ENCODE assay signal across 8 cellular contexts in the genomic region with DNA sequence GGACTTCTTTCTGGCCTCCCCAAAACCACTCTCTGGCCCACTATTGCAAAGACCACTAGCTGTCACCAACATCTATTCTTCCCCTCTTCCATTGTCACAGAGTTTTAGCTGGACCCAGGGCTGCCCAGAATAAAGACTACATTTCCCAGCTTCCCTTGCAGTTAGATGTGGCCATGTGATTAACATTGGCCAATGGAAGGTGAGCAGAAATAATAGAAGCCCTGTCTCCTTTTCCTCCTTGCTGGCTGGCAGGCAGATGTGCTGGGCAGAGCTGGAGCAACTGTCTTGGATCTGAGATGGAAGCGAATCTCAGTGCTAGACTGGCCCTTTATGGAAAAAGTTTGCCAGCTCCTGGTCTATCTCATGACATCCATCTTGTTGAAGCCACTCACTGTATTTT.
A peak's percentile ranks its signal among the peaks of the same experiment; 100 is the strongest.
DNase-seq lines count a peak whose midpoint lies in the region; ATAC-seq and TF ChIP-seq lines count a peak whose summit lies in the region.

No MANE protein-coding gene starts in this region.

- H4K20me1 ChIP-seq in H9 (ENCODE audit: control insufficient read depth, insufficient read depth, insufficient read length), result no peaks in the 10 kb centered on the region
- H4K20me1 ChIP-seq in OCI-LY7 (ENCODE audit: insufficient read depth, low read length), result no peaks in the 10 kb centered on the region

- H3K9ac ChIP-seq in H9 (ENCODE audit: extremely low read depth, insufficient read length, low read length), result no peak overlapping the region

- no peaks in the 10 kb centered on the region for H3K36me3 ChIP-seq in OCI-LY7 (ENCODE audit: insufficient read depth, low read length)
- H3K36me3 ChIP-seq in upper lobe of left lung, result no peaks in the 10 kb centered on the region
- H3K36me3 ChIP-seq in H7 (replicated peaks; ENCODE audit: control insufficient read depth, insufficient read depth, low read length), result no peaks in the 10 kb centered on the region

- H3K4me2 ChIP-seq in H9 (ENCODE audit: insufficient read depth, insufficient read length, low read length) (no peak overlapping the region), OCI-LY7 (ENCODE audit: low read length) (peak overlapping the region; percentile 15; the same call in 1 of the 2 replicates)

- ATAC-seq in upper lobe of left lung (ENCODE audit: low FRiP score in 2 of 2), result peak; percentile 23 to 64

- H3K4me1 ChIP-seq in H9 (ENCODE audit: insufficient read depth, low read length), result no peaks in the 10 kb centered on the region; the same call in 1 of the 2 replicates
- no peaks in the 10 kb centered on the region for H3K4me1 ChIP-seq in OCI-LY7 (ENCODE audit: insufficient read depth, low read length, poor library complexity, severe bottlenecking)
- no peaks in the 10 kb centered on the region for H3K4me1 ChIP-seq in upper lobe of left lung

- no peak overlapping the region for H2BK20ac ChIP-seq in H9 (ENCODE audit: low read depth, low read length, poor library complexity, severe bottlenecking)

- H3K56ac ChIP-seq in H9 (ENCODE audit: insufficient read length, low read depth, low read length), result no peak overlapping the region

- H3K36me3 Mint-ChIP-seq in H9 (ENCODE audit: insufficient read depth in 1 of 3, low read depth in 3 of 3), result no peaks in the 10 kb centered on the region

- no peak overlapping the region for H2BK12ac ChIP-seq in H9 (ENCODE audit: insufficient read length, low read depth, low read length)

- no peak overlapping the region for H2BK120ac ChIP-seq in H9 (ENCODE audit: low read depth, low read length, poor library complexity, severe bottlenecking)

- no CpG with 5 or more reads among the region's 1 CpG for WGBS in H9 (ENCODE audit: extremely low coverage, insufficient read length, low lambda C conversion rate)
- WGBS in upper lobe of left lung, 2 donors, result 62 to 67% methylated on average over 1 of the region's 1 CpG

- H3K23me2 ChIP-seq in H9 (ENCODE audit: insufficient read length, low read depth, low read length, poor library complexity, severe bottlenecking), result no peaks in the 10 kb centered on the region

- no peak for TF ChIP-seq POLR2A in upper lobe of left lung (IDR thresholded peaks at IDR 0.05)

- no peak overlapping the region for H2AK5ac ChIP-seq in H9 (ENCODE audit: insufficient read length, low read length)

- H3K27ac ChIP-seq in H9 (ENCODE audit: insufficient read length, low read depth, low read length) (no peak overlapping the region), OCI-LY7 (ENCODE audit: low read depth, low read length, poor library complexity, severe bottlenecking) (no peak overlapping the region), upper lobe of left lung (no peak overlapping the region)

- 0 out of 7 replicates have a peak overlapping the region, but pooled peaks of 2 of the 3 experiments have one; percentile 37 to 43 for H3K27ac Mint-ChIP-seq in H9

- intact Hi-C loops in OCI-LY7 (cut with micrococcal nuclease; ENCODE audit: unreplicated experiment), result loop anchor here (5.0 kb wide), 1 partner anchor 147 kb away; no protein-coding TSS in a partner anchor

- DNase-seq in AML-193 (lab: John Stamatoyannopoulos, UW) (peak; percentile 36 to 38), H9 (peak; percentile 43), OCI-LY7 (ENCODE audit: low spot score) (peak; percentile 59), fibroblast of the aortic adventitia (ENCODE audit: low read depth) (peak; percentile 33), upper lobe of left lung (no peak), H7 (no peak), DMS79 treated with DMSO at 0.1 percent for 48 hours (lab: John Stamatoyannopoulos, UW) (no peak), NCI-H1048 (lab: John Stamatoyannopoulos, UW) (no peak)

- no peak for TF ChIP-seq EP300 in upper lobe of left lung (IDR thresholded peaks at IDR 0.05)

- H3K4me3 ChIP-seq in OCI-LY7 (ENCODE audit: low read depth, low read length, poor library complexity, severe bottlenecking) (no peak overlapping the region), fibroblast of the aortic adventitia (ENCODE audit: low read depth, low read length) (no peak overlapping the region), upper lobe of left lung (no peak overlapping the region), H7 (ENCODE audit: insufficient read depth, low read depth, low read length) (no peak overlapping the region)

- no peak overlapping the region for H3T11ph ChIP-seq in H9 (ENCODE audit: low read length)

- POLR2A ChIA-PET in OCI-LY7 (lab: Charles Lee), result no interaction called here

- H2BK15ac ChIP-seq in H9 (ENCODE audit: low read depth, low read length), result no peak overlapping the region

- H3K79me2 ChIP-seq in H9 (ENCODE audit: insufficient read depth, low read length) (no peaks in the 10 kb centered on the region), OCI-LY7 (ENCODE audit: insufficient read depth, low read depth, low read length) (no peaks in the 10 kb centered on the region)

- peaks cover 2% of the 10 kb centered on the region; the same call in 1 of the 2 replicates for H3K27me3 Mint-ChIP-seq in H9 (ENCODE audit: low read depth)

- no peak overlapping the region for H3K14ac ChIP-seq in H9 (ENCODE audit: insufficient read depth, low read length)

- no peak overlapping the region for H4K8ac ChIP-seq in H9 (replicated peaks; ENCODE audit: insufficient read length, low read depth, low read length)

- CTCF ChIA-PET in OCI-LY7 (lab: Charles Lee; ENCODE audit: unreplicated experiment), result no interaction called here

- no TSS peak for BruUV-seq in OCI-LY7 (replicated peaks; lab: Mats Ljungman, UMichigan)

- H4K91ac ChIP-seq in H9 (ENCODE audit: insufficient read length, low read depth, low read length), result no peak overlapping the region

- H4K5ac ChIP-seq in H9 (ENCODE audit: insufficient read length, low read depth, low read length), result no peak overlapping the region

- TF ChIP-seq CTCF in H9 (conservative IDR thresholded peaks at IDR 0.05) (no peak), OCI-LY7 (conservative IDR thresholded peaks at IDR 0.05; ENCODE audit: low read length) (no peak), fibroblast of the aortic adventitia (IDR thresholded peaks at IDR 0.05; ENCODE audit: insufficient read depth, low read length) (no peak), upper lobe of left lung (IDR thresholded peaks at IDR 0.05) (no peak)

- H3K27me3 ChIP-seq in H9 (ENCODE audit: insufficient read depth, low read length) (no peaks in the 10 kb centered on the region), upper lobe of left lung (no peaks in the 10 kb centered on the region), H7 (ENCODE audit: control insufficient read depth, insufficient read depth, low read length) (no peaks in the 10 kb centered on the region)

- H2AFZ ChIP-seq in H9 (ENCODE audit: low read length), result peak overlapping the region; percentile 50
- H2AFZ ChIP-seq in OCI-LY7 (ENCODE audit: low read length), result peak overlapping the region; percentile 88

- no peaks in the 10 kb centered on the region for H3K9me2 ChIP-seq in OCI-LY7 (ENCODE audit: insufficient read depth, low read length)

- no peaks in the 10 kb centered on the region for H3K79me1 ChIP-seq in H9 (ENCODE audit: insufficient read depth, low read depth, low read length, poor library complexity, severe bottlenecking)

- H3K4me1 Mint-ChIP-seq in H9, result peaks cover 11 to 37% of the 10 kb centered on the region in 2 experiments; a peak in 3 of 4 replicates

- H3K23ac ChIP-seq in H9 (ENCODE audit: insufficient read length, low read depth, low read length), result no peak overlapping the region

- peaks cover 0 to 3% of the 10 kb centered on the region in 2 experiments; a peak in 1 of 5 replicates for H3K9me3 Mint-ChIP-seq in H9

- H3K18ac ChIP-seq in H9 (ENCODE audit: insufficient read length, low read depth, low read length), result no peak overlapping the region

- H3K9me3 ChIP-seq in H9 (ENCODE audit: control insufficient read depth, low read depth, low read length) (no peaks in the 10 kb centered on the region), OCI-LY7 (ENCODE audit: low read length) (no peaks in the 10 kb centered on the region), upper lobe of left lung (no peaks in the 10 kb centered on the region)

- H3K4me3 Mint-ChIP-seq in H9, result no peak overlapping the region

- H3K4ac ChIP-seq in H9 (ENCODE audit: low read depth, low read length), result no peak overlapping the region

- no peak overlapping the region for H2BK5ac ChIP-seq in H9 (ENCODE audit: insufficient read length, low read length)

Comparison
In these comparisons a context has a peak if more than half of its experiments do, and no peak if none do; other contexts are left out.
1. DNase-seq: peak in AML-193 (2 of 2), H9 (single experiment), OCI-LY7 (single experiment) and fibroblast of the aortic adventitia (single experiment); none in upper lobe of left lung (0 of 2), H7 (single experiment), DMS79 treated with DMSO at 0.1 percent for 48 hours (single experiment) and NCI-H1048 (single experiment).